Comparison of ENCODE assay signal across 8 cellular contexts in the genomic region with DNA sequence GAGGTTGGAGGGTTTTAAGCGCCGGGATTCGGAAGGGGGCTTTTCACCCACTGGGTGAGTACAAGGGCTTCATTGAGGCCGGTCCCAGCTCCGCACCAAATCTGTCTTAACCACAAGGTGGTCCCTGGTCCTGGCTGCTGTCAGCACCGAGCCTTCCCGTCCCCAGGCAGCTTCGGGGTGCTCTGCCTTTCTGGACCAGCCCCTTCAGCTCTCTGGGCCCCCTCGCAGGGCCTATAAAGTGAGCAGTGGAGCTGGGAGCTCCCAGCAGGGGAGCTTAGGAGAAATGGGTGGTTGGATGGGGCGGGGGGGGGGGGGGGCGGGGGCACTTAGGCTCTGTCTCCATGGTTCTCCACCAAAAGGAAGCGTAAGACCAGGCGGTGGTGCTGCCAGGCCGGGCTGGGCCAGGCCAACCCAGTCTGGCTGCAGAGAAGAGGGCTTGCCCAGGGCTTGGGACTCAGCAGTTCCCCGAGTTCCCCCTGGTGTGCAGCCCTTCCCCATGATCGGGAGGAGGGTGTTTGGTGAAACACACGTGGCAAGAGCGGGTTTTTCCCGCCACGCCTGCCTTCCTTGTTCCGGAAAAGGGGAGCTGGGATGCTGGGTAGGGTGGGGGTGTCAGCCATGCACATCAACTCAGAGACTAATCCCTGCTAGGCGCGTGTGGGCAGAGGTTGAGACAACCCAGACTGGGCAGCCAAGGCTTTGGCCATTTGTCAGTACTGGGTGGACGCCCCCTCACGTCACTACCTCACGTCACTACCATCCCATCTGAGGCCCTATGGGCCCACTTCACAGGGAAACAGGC. TPM values are rescaled to one million over a fixed set of nuclear protein-coding genes. Genes with fewer than 3 reads are reported as not detected.
A peak's percentile ranks its signal among the peaks of the same experiment; 100 is the strongest.
DNase-seq lines count a peak whose midpoint lies in the region; ATAC-seq and TF ChIP-seq lines count a peak whose summit lies in the region.

No MANE protein-coding gene starts in this region.

- no peak for TF ChIP-seq POLR2A in heart left ventricle (IDR thresholded peaks at IDR 0.05)

- TF ChIP-seq CTCF in heart left ventricle (IDR thresholded peaks at IDR 0.05), result no peak

- in situ Hi-C loops in GM23248 (cut with MboI), result no loop called here

- no peaks in the 10 kb centered on the region for H3K9me2 ChIP-seq in GM23248 (ENCODE audit: insufficient read depth)

- no peaks in the 10 kb centered on the region for H4K20me1 ChIP-seq in GM23248 (ENCODE audit: insufficient read depth)

- H3K9me3 ChIP-seq in GM23248 (ENCODE audit: low read depth) (no peaks in the 10 kb centered on the region), heart left ventricle (no peaks in the 10 kb centered on the region), skeletal muscle tissue (ENCODE audit: control insufficient read depth in 3 of 3, low read length in 3 of 3) (no peaks in the 10 kb centered on the region)

- peaks cover 77% of the 10 kb centered on the region for H3F3A ChIP-seq in GM23248 (ENCODE audit: insufficient read depth)

- H3K79me2 ChIP-seq in GM23248 (ENCODE audit: insufficient read depth), result peaks cover 83% of the 10 kb centered on the region

- H3K4me3 ChIP-seq in GM23248, result peak overlapping the region; percentile 65
- H3K4me3 ChIP-seq in heart left ventricle, result peak overlapping the region in 11 of 12 donors; percentile 25 to 63 (median 45)
- peak overlapping the region in 1 of 3 donors; percentile 49 for H3K4me3 ChIP-seq in skeletal muscle tissue (ENCODE audit: low read length in 3 of 3)

- whole genome bisulfite sequencing in GM23248 (ENCODE audit: low coverage in 1 of 2, low lambda C conversion rate in 2 of 2, missing lambda C conversion rate in 2 of 2), 2 experiments, result 3% methylated on average over 20 to 26 of the region's 26 CpGs
- 27 to 50% (median 46%) methylated on average over 15 to 26 of the region's 26 CpGs for WGBS in heart left ventricle, 4 donors

- DNase-seq in GM23248, result peak; percentile 95
- DNase-seq in activated T-cell treated with anti-CD3 and anti-CD28 coated beads, Interleukin-2, amount 50 U/mL, for 48 hours, result peak; percentile 34 to 38
- DNase-seq in heart left ventricle, result peak in 4 of 5 donors; percentile 34 to 77 (median 42)
- no peak for DNase-seq in COR-L47 (lab: John Stamatoyannopoulos, UW)
- DNase-seq in posterior cingulate gyrus, result no peak
- DNase-seq in SHP77 (lab: John Stamatoyannopoulos, UW), result no peak
- no peak for DNase-seq in germinal center (ENCODE audit: low spot score)

- H3K36me3 ChIP-seq in GM23248 (ENCODE audit: low read depth), result 0 out of 2 replicates have a peak, but pooled peaks cover 4% of the 10 kb centered on the region
- H3K36me3 ChIP-seq in heart left ventricle, result no peaks in the 10 kb centered on the region
- no peaks in the 10 kb centered on the region for H3K36me3 ChIP-seq in skeletal muscle tissue (ENCODE audit: control insufficient read depth in 3 of 3, insufficient read depth in 3 of 3, low read length in 3 of 3)

- H3K9ac ChIP-seq in GM23248, result peak overlapping the region; percentile 99
- no peak overlapping the region for H3K9ac ChIP-seq in skeletal muscle tissue (ENCODE audit: low read depth in 1 of 3, low read length in 3 of 3)

- peak; percentile 29 to 75 (median 60) for ATAC-seq in heart left ventricle

- intact Hi-C loops in heart left ventricle (cut with DNase I), result no loop called here
- intact Hi-C loops in posterior cingulate gyrus (cut with DNase I), result no loop called here

- peaks cover 84% of the 10 kb centered on the region for H3K4me1 ChIP-seq in GM23248 (ENCODE audit: insufficient read depth)
- H3K4me1 ChIP-seq in heart left ventricle, result peaks cover 0 to 26% (median 7%) of the 10 kb centered on the region in 12 donors
- H3K4me1 ChIP-seq in skeletal muscle tissue (ENCODE audit: control insufficient read depth in 3 of 3, insufficient read depth in 3 of 3, low read length in 3 of 3), result peaks cover 13 to 14% (median 14%) of the 10 kb centered on the region in 3 donors

- H3K27ac ChIP-seq in GM23248 (peak overlapping the region; percentile 100), heart left ventricle (peak overlapping the region in 7 of 12 donors; percentile 39 to 82 (median 70)), skeletal muscle tissue (ENCODE audit: low read depth, low read length) (peak overlapping the region; percentile 55)

- no peak overlapping the region for H2AFZ ChIP-seq in GM23248

- H3K4me2 ChIP-seq in GM23248 (ENCODE audit: unreplicated experiment), result peak overlapping the region; percentile 91

- H3K27me3 ChIP-seq in GM23248 (replicated peaks; ENCODE audit: insufficient read depth) (no peaks in the 10 kb centered on the region), heart left ventricle (peaks cover 0 to 38% (median 5%) of the 10 kb centered on the region in 9 donors), skeletal muscle tissue (ENCODE audit: control insufficient read depth in 3 of 3, insufficient read depth in 3 of 3, low read length in 3 of 3) (peaks cover 32 to 67% (median 56%) of the 10 kb centered on the region in 3 donors)

RNA-seq across cellular contexts. Expression of a gene that starts 32.7 kb away (rescaled TPM):
- total RNA-seq in GM23248 (2014; rRNA removed; shearing (Covaris generic)), result 145 and 169 TPM in 2 replicates
- polyA plus RNA-seq in GM23248 (2016; fragmentation: Nextera tagmentation; extraction: Ambion mirVana), result 137 and 141 TPM in 2 replicates
- total RNA-seq in heart left ventricle, result 1 to 10 TPM in 3 of 9 donors, under 1 TPM in 5, not detected in 1; 0.22 to 1.5 (median 0.84) TPM
- under 1 TPM; 0.65 to 0.83 TPM for polyA plus RNA-seq in heart left ventricle
- total RNA-seq in skeletal muscle tissue, result 3.1 TPM

RNA-seq across cellular contexts. Expression of a gene that starts 54.7 kb away (rescaled TPM):
- total RNA-seq in GM23248 (2014; rRNA removed; shearing (Covaris generic)), result 8.3 and 12.6 TPM in 2 replicates
- 22.0 and 22.4 TPM in 2 replicates for polyA plus RNA-seq in GM23248 (2016; fragmentation: Nextera tagmentation; extraction: Ambion mirVana)
- total RNA-seq in heart left ventricle, result 1 to 10 TPM in 4 of 9 donors, under 1 TPM in 5; 0.30 to 3.0 (median 0.83) TPM
- 1 to 10 TPM; 1.5 to 2.7 TPM for polyA plus RNA-seq in heart left ventricle
- 12.5 TPM for total RNA-seq in skeletal muscle tissue

RNA-seq across cellular contexts. Expression of a gene that starts 56.2 kb away (rescaled TPM):
- total RNA-seq in GM23248 (2014; rRNA removed; shearing (Covaris generic)), result 22.9 and 24.9 TPM in 2 replicates
- 24.1 and 24.4 TPM in 2 replicates for polyA plus RNA-seq in GM23248 (2016; fragmentation: Nextera tagmentation; extraction: Ambion mirVana)
- 10 to 100 TPM in 5 of 9 donors, 1 to 10 TPM in 4; 7.5 to 22.5 (median 10.3) TPM for total RNA-seq in heart left ventricle
- polyA plus RNA-seq in heart left ventricle, result 10 to 100 TPM in 1 of 2 donors, 1 to 10 TPM in 1; 8.2 to 17.2 TPM
- total RNA-seq in skeletal muscle tissue, result 4.2 TPM

Comparison
In these comparisons a context has a peak if more than half of its experiments do, and no peak if none do; other contexts are left out.
1. DNase-seq: peak in GM23248 (single experiment), activated T-cell treated with anti-CD3 and anti-CD28 coated beads, Interleukin-2, amount 50 U/mL, for 48 hours (2 of 2) and heart left ventricle (4 of 5); none in COR-L47 (single experiment), posterior cingulate gyrus (0 of 10), SHP77 (0 of 2) and germinal center (single experiment).
2. RNA of a gene that starts 32.7 kb away (total RNA-seq): 145 to 169 TPM in GM23248; 3.1 TPM in skeletal muscle tissue (single experiment) and 0.22 to 1.5 TPM in heart left ventricle; every median in the first group is over 10 times any median in the second.
3. Peak in every context shown above with its lines, with median percentiles within 50 percentile points of each other: H3K27ac ChIP-seq.